In genomic region chr11:67494371-67495233, GRCh38 we compare ENCODE assay signal across 26 cellular contexts. TPM values are rescaled to one million over a fixed set of nuclear protein-coding genes. Genes with fewer than 3 reads are reported as not detected.
"Had no signal": no experiment of that assay in that cellular context is flagged by ENCODE, and none has a peak within 500 bp of the region (broad histone marks: within the 10 kb centered on the region; RNA-seq: fewer than 3 reads in every experiment).

No MANE protein-coding gene starts in this region.

- H3K9ac ChIP-seq: parathyroid adenoma had no signal

- H3K9me3 ChIP-seq: esophagus muscularis mucosa, neutrophil, thyroid gland, upper lobe of right lung had no signal

- H3K4me1 ChIP-seq: parathyroid adenoma, thyroid gland, upper lobe of right lung had no signal

- H3K4me2 ChIP-seq: hepatocyte had no signal

- H3K4me3 ChIP-seq: esophagus muscularis mucosa, hepatocyte, thyroid gland, upper lobe of right lung had no signal

- DNase-seq: activated CD4-positive, alpha-beta memory T cell treated with anti-CD3 and anti-CD28 coated beads, Interleukin-2, amount 10 ng/mL, durations not matched to agents 7 days and 5 days; activated CD4-positive, alpha-beta T cell treated with anti-CD3 and anti-CD28 coated beads for 48 hours; activated CD4-positive, CD25-positive, alpha-beta regulatory T cell; activated naive CD4-positive, alpha-beta T cell treated with Interleukin-2 at 50 U/mL for 16 hours; activated naive CD8-positive, alpha-beta T cell treated with anti-CD3 and anti-CD28 coated beads for 36 hours; central memory CD4-positive, alpha-beta T cell; glutamatergic neuron; left cardiac atrium; stimulated activated CD4-positive, alpha-beta T cell treated with anti-CD3 and anti-CD28 coated beads, Interleukin-4, amount 100 ng/mL, for 24 hours; substantia nigra; T1000; thyroid gland; upper lobe of right lung had no signal

- FAIRE-seq: astrocyte, colon, frontal cortex, islet of Langerhans had no signal

- ATAC-seq: left cardiac atrium; natural killer cell treated with Interleukin-12 subunit alpha and Interleukin-12 subunit beta and Interleukin-15 and Interleukin-18, amount 100 ng/mL, for 72 hours; right cardiac atrium; upper lobe of right lung had no signal

- H2AFZ ChIP-seq: hepatocyte, parathyroid adenoma had no signal

- H3K27ac ChIP-seq: esophagus muscularis mucosa, hepatocyte, neutrophil, parathyroid adenoma, thyroid gland, upper lobe of right lung had no signal

- H3K27me3 ChIP-seq: esophagus muscularis mucosa, hepatocyte, neutrophil, thyroid gland, upper lobe of right lung had no signal

- H3K79me2 ChIP-seq: hepatocyte, parathyroid adenoma had no signal

RNA-seq across cellular contexts. Expression of gene CABP2, which starts 28.6 kb away (rescaled TPM):
- total RNA-seq: activated CD4-positive, alpha-beta memory T cell treated with anti-CD3 and anti-CD28 coated beads, Interleukin-2, amount 10 ng/mL, durations not matched to agents 7 days and 5 days; activated naive CD8-positive, alpha-beta T cell treated with anti-CD3 and anti-CD28 coated beads for 36 hours; activated T-helper 1 cell treated with anti-CD3 and anti-CD28 coated beads, Interleukin-12 subunit alpha, Interleukin-12 subunit beta, Interleukin-2, Interleukin-4 antibody, amounts not matched to agents 30 ng/mL and 10 ng/mL and 1 ng/mL, durations not matched to agents 14 hours and 24 hours and 36 hours; astrocyte; esophagus muscularis mucosa; frontal cortex; hepatocyte; left cardiac atrium; lower leg skin; natural killer cell treated with Interleukin-12 subunit alpha and Interleukin-12 subunit beta and Interleukin-15 and Interleukin-18, amount 100 ng/mL, for 72 hours; pulmonary artery endothelial cell; right cardiac atrium; thyroid gland; upper lobe of right lung had no signal
- polyA plus RNA-seq: hepatocyte, right cardiac atrium had no signal
